In genomic region chr2:190903693-190904450, GRCh38 we compare ENCODE assay signal across 1 cellular context.
TF ChIP-seq lines count a peak whose summit lies in the region.

No MANE protein-coding gene starts in this region.

TF ChIP-seq in IMR-90, 13 proteins besides CTCF, POLR2A, EP300 and RAD21:
- no peak for TF ChIP-seq NFE2L2 (IDR thresholded peaks at IDR 0.05; ENCODE audit: low read depth, low read length)
- no peak for TF ChIP-seq ELK1 (IDR thresholded peaks at IDR 0.05; ENCODE audit: borderline replicate concordance, low read depth, low read length)
- TF ChIP-seq RCOR1 (IDR thresholded peaks at IDR 0.05; ENCODE audit: insufficient replicate concordance, low read length), result no peak
- no peak for TF ChIP-seq MAFK (IDR thresholded peaks at IDR 0.05; ENCODE audit: low read depth, low read length)
- no peak for TF ChIP-seq FOS (IDR thresholded peaks at IDR 0.05; ENCODE audit: low read depth, low read length)
- no peak for TF ChIP-seq RFX5 (IDR thresholded peaks at IDR 0.05; ENCODE audit: low read depth, low read length)
- TF ChIP-seq CHD1 (IDR thresholded peaks at IDR 0.05; ENCODE audit: low read depth, low read length), result no peak
